ENCODE assay signal across 8 cellular contexts in genomic region chr2:189581354-189582139, GRCh38. TPM values are rescaled to one million over a fixed set of nuclear protein-coding genes. Genes with fewer than 3 reads are reported as not detected.
DNase-seq lines count a peak whose midpoint lies in the region; ATAC-seq and TF ChIP-seq lines count a peak whose summit lies in the region.

No MANE protein-coding gene starts in this region.

- H3K4me1 ChIP-seq in colonic mucosa (peaks cover 5% of the 10 kb centered on the region), lower lobe of right lung (peaks cover 32% of the 10 kb centered on the region), tibial nerve (peaks cover 0 to 42% (median 22%) of the 10 kb centered on the region in 4 donors)

- H3K27ac ChIP-seq in colonic mucosa: peak overlapping the region; percentile 95
- peak overlapping the region; percentile 94 for H3K27ac ChIP-seq in lower lobe of right lung
- peak overlapping the region; percentile 73 to 90 (median 90) for H3K27ac ChIP-seq in tibial nerve

- 22 to 25% methylated on average over 21 to 22 of the region's 22 CpGs for WGBS in tibial nerve, 2 donors

- H3K4me3 ChIP-seq in colonic mucosa: peak overlapping the region; percentile 58
- H3K4me3 ChIP-seq in lower lobe of right lung: peak overlapping the region; percentile 75
- H3K4me3 ChIP-seq in tibial nerve: peak overlapping the region; percentile 47 to 73 (median 70)

- H3K9me3 ChIP-seq in colonic mucosa (no peaks in the 10 kb centered on the region), lower lobe of right lung (no peaks in the 10 kb centered on the region), tibial nerve (no peaks in the 10 kb centered on the region)

- TF ChIP-seq EP300 in tibial nerve (IDR thresholded peaks at IDR 0.05): no peak

- peak overlapping the region; percentile 66 to 83 for H3K9ac ChIP-seq in colonic mucosa (ENCODE audit: low read depth in 2 of 2, low read length in 2 of 2)

- ATAC-seq in lower lobe of right lung (peak; percentile 34 to 43), HG03457 (IDR thresholded peaks at IDR 0.05; ENCODE audit: unreplicated experiment) (no peak)

- H3K36me3 ChIP-seq in colonic mucosa (no peaks in the 10 kb centered on the region), lower lobe of right lung (peaks cover 7% of the 10 kb centered on the region), tibial nerve (no peaks in the 10 kb centered on the region)

- no peak for TF ChIP-seq CTCF in colonic mucosa (IDR thresholded peaks at IDR 0.05)
- no peak for TF ChIP-seq CTCF in lower lobe of right lung (IDR thresholded peaks at IDR 0.05)
- no peak for TF ChIP-seq CTCF in tibial nerve (IDR thresholded peaks at IDR 0.05)

- DNase-seq in NCI-H748 (lab: John Stamatoyannopoulos, UW; ENCODE audit: unreplicated experiment): peak; percentile 26
- no peak for DNase-seq in NCI-H748 treated with DMSO at 0.1 percent for 48 hours (lab: John Stamatoyannopoulos, UW)
- peak; percentile 36 for DNase-seq in OCI-M2 (lab: John Stamatoyannopoulos, UW; ENCODE audit: unreplicated experiment)
- DNase-seq in colonic mucosa: peak; percentile 57
- DNase-seq in lower lobe of right lung: peak; percentile 42
- no peak for DNase-seq in tibial nerve (ENCODE audit: low spot score in 2 of 2)
- no peak for DNase-seq in A172 (ENCODE audit: low spot score)

- H3K27me3 ChIP-seq in colonic mucosa: no peaks in the 10 kb centered on the region
- H3K27me3 ChIP-seq in lower lobe of right lung (ENCODE audit: low read depth): no peaks in the 10 kb centered on the region
- no peaks in the 10 kb centered on the region for H3K27me3 ChIP-seq in tibial nerve

- no peak for TF ChIP-seq POLR2A in tibial nerve (IDR thresholded peaks at IDR 0.05)

- intact Hi-C loops in colonic mucosa (cut with DNase I) (no loop called here), lower lobe of right lung (cut with DNase I) (no loop called here)

RNA-seq across cellular contexts. Expression of gene SLC40A1, which starts 1.0 kb away (rescaled TPM):
- total RNA-seq in colonic mucosa (100 to 1,000 TPM in 1 of 2 donors, 10 to 100 TPM in 1; 43.6 to 183 TPM), lower lobe of right lung (135 TPM), tibial nerve (10 to 100 TPM; 26.0 to 51.1 (median 36.0) TPM)
- 1.2 and 1.4 TPM in 2 replicates for total RNA-seq in A172 (2014; rRNA removed; shearing (Covaris generic))

Comparison
In these comparisons a context has a peak if more than half of its experiments do, and no peak if none do; other contexts are left out.
1. DNase-seq: peak in NCI-H748 (single experiment), OCI-M2 (single experiment), colonic mucosa (single experiment) and lower lobe of right lung (single experiment); none in NCI-H748 treated with DMSO at 0.1 percent for 48 hours (single experiment), tibial nerve (0 of 2) and A172 (single experiment).
2. RNA of gene SLC40A1, which starts 1.0 kb away (total RNA-seq): 43.6 to 183 TPM in colonic mucosa, 135 TPM in lower lobe of right lung (single experiment) and 26.0 to 51.1 TPM in tibial nerve; 1.2 to 1.4 TPM in A172; every median in the first group is over 10 times any median in the second.
3. Peak in every context shown above with its lines, with median percentiles within 50 percentile points of each other: H3K27ac ChIP-seq and H3K4me3 ChIP-seq.